In genomic region chr12:64496839-64497400, GRCh38 we compare ENCODE assay signal across 1 cellular context.
A peak's percentile ranks its signal among the peaks of the same experiment; 100 is the strongest.
TF ChIP-seq lines count a peak whose summit lies in the region.

No MANE protein-coding gene starts in this region.

TF ChIP-seq in HepG2, 621 proteins besides CTCF, POLR2A, EP300 and RAD21:
- TF ChIP-seq ZNF550 (CRISPR knock-in tag; IDR thresholded peaks at IDR 0.05; ENCODE audit: borderline replicate concordance) (no peak), MAFF (IDR thresholded peaks at IDR 0.05; ENCODE audit: low read depth, low read length) (peak; percentile 37; the same call in 1 of the 2 replicates), MAFK (conservative IDR thresholded peaks at IDR 0.05 in 1 of 2, IDR thresholded peaks at IDR 0.05 in 1 of 2; ENCODE audit: low read length in 2 of 2) (peak; percentile 11 to 64; a peak in 2 of 4 replicates)
